In the genomic region with DNA sequence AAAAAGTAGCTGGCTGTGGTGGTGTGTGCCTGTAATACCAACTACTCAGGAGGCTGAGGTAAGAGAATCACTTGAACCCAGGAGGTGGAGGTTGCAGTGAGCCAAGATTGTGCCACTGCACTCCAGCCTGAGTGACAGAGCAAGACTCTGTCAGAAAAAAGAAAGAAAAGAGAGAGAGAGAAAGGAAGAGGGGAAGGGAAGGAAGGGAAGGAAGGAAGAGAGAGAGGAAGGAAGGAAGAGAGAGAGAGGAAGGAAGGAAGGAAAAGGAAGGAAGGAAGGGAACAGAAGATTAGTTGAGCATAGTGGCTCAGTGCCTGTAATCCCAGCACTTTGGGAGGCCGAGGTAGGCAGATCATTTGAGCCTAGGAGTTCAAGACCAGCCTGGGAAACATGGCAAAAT, we compare ENCODE assay signal across 2 cellular contexts.
TF ChIP-seq lines count a peak whose summit lies in the region.
"Not testable (repeated sequence)": the region's sequence is repeated elsewhere in the genome, so short reads cannot be mapped to it uniquely, and the experiment has no call there.

No MANE protein-coding gene starts in this region.

TF ChIP-seq in GM12878, 131 proteins besides CTCF, POLR2A, EP300 and RAD21:
- TF ChIP-seq, protein P1, sequence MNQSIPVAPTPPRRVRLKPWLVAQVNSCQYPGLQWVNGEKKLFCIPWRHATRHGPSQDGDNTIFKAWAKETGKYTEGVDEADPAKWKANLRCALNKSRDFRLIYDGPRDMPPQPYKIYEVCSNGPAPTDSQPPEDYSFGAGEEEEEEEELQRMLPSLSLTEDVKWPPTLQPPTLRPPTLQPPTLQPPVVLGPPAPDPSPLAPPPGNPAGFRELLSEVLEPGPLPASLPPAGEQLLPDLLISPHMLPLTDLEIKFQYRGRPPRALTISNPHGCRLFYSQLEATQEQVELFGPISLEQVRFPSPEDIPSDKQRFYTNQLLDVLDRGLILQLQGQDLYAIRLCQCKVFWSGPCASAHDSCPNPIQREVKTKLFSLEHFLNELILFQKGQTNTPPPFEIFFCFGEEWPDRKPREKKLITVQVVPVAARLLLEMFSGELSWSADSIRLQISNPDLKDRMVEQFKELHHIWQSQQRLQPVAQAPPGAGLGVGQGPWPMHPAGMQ (IDR thresholded peaks at IDR 0.05; ENCODE audit: borderline replicate concordance), result peak; percentile 47; the same call in 1 of the 2 replicates
- TF ChIP-seq FOXK2 (IDR thresholded peaks at IDR 0.05), result 0 out of 2 replicates have a peak, but pooled peaks have one; percentile 20
- TF ChIP-seq, protein P2, sequence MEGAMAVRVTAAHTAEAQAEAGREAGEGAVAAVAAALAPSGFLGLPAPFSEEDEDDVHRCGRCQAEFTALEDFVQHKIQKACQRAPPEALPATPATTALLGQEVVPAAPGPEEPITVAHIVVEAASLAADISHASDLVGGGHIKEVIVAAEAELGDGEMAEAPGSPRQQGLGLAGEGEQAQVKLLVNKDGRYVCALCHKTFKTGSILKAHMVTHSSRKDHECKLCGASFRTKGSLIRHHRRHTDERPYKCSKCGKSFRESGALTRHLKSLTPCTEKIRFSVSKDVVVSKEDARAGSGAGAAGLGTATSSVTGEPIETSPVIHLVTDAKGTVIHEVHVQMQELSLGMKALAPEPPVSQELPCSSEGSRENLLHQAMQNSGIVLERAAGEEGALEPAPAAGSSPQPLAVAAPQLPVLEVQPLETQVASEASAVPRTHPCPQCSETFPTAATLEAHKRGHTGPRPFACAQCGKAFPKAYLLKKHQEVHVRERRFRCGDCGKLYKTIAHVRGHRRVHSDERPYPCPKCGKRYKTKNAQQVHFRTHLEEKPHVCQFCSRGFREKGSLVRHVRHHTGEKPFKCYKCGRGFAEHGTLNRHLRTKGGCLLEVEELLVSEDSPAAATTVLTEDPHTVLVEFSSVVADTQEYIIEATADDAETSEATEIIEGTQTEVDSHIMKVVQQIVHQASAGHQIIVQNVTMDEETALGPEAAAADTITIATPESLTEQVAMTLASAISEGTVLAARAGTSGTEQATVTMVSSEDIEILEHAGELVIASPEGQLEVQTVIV (IDR thresholded peaks at IDR 0.05; ENCODE audit: borderline replicate concordance, partially characterized antibody), result peak; percentile 60
- 0 out of 2 replicates have a peak, but pooled peaks have one; percentile 22 for TF ChIP-seq YBX1 (IDR thresholded peaks at IDR 0.05)
- TF ChIP-seq HDGF (IDR thresholded peaks at IDR 0.05), result 0 out of 2 replicates have a peak, but pooled peaks have one; percentile 42

TF ChIP-seq in HepG2, 621 proteins besides CTCF, POLR2A, EP300 and RAD21:
- TF ChIP-seq SP4 (CRISPR knock-in tag; IDR thresholded peaks at IDR 0.05), result 0 out of 2 replicates have a peak, but pooled peaks have one; percentile 51
- peak; percentile 81; the same call in 1 of the 2 replicates for TF ChIP-seq PLRG1 (conservative IDR thresholded peaks at IDR 0.05)
- TF ChIP-seq ZNF354B (CRISPR knock-in tag; IDR thresholded peaks at IDR 0.05), result 0 out of 2 replicates have a peak, but pooled peaks have one; percentile 37
- TF ChIP-seq FOXA1 (IDR thresholded peaks at IDR 0.05), result peak; percentile 47; the same call in 1 of the 2 replicates
- not testable (repeated sequence) for TF ChIP-seq FOXA1 (CRISPR knock-in tag; IDR thresholded peaks at IDR 0.05)
- TF ChIP-seq FOXK2 (IDR thresholded peaks at IDR 0.05), result peak; percentile 68; the same call in 1 of the 2 replicates
- TF ChIP-seq, protein P3, sequence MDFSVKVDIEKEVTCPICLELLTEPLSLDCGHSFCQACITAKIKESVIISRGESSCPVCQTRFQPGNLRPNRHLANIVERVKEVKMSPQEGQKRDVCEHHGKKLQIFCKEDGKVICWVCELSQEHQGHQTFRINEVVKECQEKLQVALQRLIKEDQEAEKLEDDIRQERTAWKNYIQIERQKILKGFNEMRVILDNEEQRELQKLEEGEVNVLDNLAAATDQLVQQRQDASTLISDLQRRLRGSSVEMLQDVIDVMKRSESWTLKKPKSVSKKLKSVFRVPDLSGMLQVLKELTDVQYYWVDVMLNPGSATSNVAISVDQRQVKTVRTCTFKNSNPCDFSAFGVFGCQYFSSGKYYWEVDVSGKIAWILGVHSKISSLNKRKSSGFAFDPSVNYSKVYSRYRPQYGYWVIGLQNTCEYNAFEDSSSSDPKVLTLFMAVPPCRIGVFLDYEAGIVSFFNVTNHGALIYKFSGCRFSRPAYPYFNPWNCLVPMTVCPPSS (IDR thresholded peaks at IDR 0.05), result 0 out of 2 replicates have a peak, but pooled peaks have one; percentile 60
- TF ChIP-seq, protein P4, sequence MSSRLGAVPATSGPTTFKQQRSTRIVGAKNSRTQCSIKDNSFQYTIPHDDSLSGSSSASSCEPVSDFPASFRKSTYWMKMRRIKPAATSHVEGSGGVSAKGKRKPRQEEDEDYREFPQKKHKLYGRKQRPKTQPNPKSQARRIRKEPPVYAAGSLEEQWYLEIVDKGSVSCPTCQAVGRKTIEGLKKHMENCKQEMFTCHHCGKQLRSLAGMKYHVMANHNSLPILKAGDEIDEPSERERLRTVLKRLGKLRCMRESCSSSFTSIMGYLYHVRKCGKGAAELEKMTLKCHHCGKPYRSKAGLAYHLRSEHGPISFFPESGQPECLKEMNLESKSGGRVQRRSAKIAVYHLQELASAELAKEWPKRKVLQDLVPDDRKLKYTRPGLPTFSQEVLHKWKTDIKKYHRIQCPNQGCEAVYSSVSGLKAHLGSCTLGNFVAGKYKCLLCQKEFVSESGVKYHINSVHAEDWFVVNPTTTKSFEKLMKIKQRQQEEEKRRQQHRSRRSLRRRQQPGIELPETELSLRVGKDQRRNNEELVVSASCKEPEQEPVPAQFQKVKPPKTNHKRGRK (CRISPR knock-in tag; IDR thresholded peaks at IDR 0.05), result 0 out of 2 replicates have a peak, but pooled peaks have one; percentile 80
